In genomic region chr5:43312076-43312620, GRCh38 we compare ENCODE assay signal across 8 cellular contexts. TPM values are rescaled to one million over a fixed set of nuclear protein-coding genes. Genes with fewer than 3 reads are reported as not detected.
DNase-seq lines count a peak whose midpoint lies in the region; ATAC-seq and TF ChIP-seq lines count a peak whose summit lies in the region.

No MANE protein-coding gene starts in this region.

- H3K4me3 ChIP-seq in astrocyte of the spinal cord (ENCODE audit: low read depth, low read length) (peak overlapping the region; percentile 95), mesendoderm (ENCODE audit: low read length) (peak overlapping the region; percentile 98)

- peak overlapping the region; percentile 98 for H3K27ac Mint-ChIP-seq in stimulated activated naive CD8-positive, alpha-beta T cell treated with anti-CD3 and anti-CD28 coated beads, Interleukin-15, Interleukin-2, amounts not matched to agents 100 ng/mL and 50 ng/mL, for 24 hours

- no CpG with 5 or more reads among the region's 5 CpGs for WGBS in mesendoderm (ENCODE audit: extremely low coverage, insufficient coverage, low lambda C conversion rate)

- no peaks in the 10 kb centered on the region for H3K79me1 ChIP-seq in mesendoderm (ENCODE audit: low read length)

- in situ Hi-C loops in astrocyte of the spinal cord (cut with HindIII; ENCODE audit: low sequenced_read_pairs): no loop called here

- peak overlapping the region; percentile 99 for H3K56ac ChIP-seq in mesendoderm (ENCODE audit: low read length)

- H3K27me3 ChIP-seq in mesendoderm (ENCODE audit: insufficient read depth, low read length, poor library complexity): no peaks in the 10 kb centered on the region

- H2AK5ac ChIP-seq in mesendoderm (ENCODE audit: low read length): no peak overlapping the region

- H3K9me3 Mint-ChIP-seq in stimulated activated naive CD8-positive, alpha-beta T cell treated with anti-CD3 and anti-CD28 coated beads, Interleukin-15, Interleukin-2, amounts not matched to agents 100 ng/mL and 50 ng/mL, for 24 hours: peaks cover 8% of the 10 kb centered on the region

- no peak overlapping the region for H3K23ac ChIP-seq in mesendoderm (ENCODE audit: low read length)

- H3K9ac ChIP-seq in mesendoderm (ENCODE audit: low read length): peak overlapping the region; percentile 96

- DNase-seq in stimulated activated naive CD8-positive, alpha-beta T cell treated with anti-CD3 and anti-CD28 coated beads, Interleukin-15, Interleukin-2, amounts not matched to agents 100 U/mL and 50 U/mL, for 24 hours: no peak
- DNase-seq in astrocyte of the spinal cord (ENCODE audit: low read depth, low spot score) (no peak), mesendoderm (no peak), inferior parietal cortex (ENCODE audit: extremely low spot score) (no peak), left lobe of liver (ENCODE audit: low spot score) (no peak)
- no peak for DNase-seq in activated CD4-positive, alpha-beta T cell treated with anti-CD3 and anti-CD28 coated beads, Interleukin-2, amount 50 U/mL, for 4 hours

- H3K4ac ChIP-seq in mesendoderm (ENCODE audit: low read depth, low read length): no peak overlapping the region

- no peak overlapping the region for H4K8ac ChIP-seq in mesendoderm (ENCODE audit: low read depth, low read length)

- peaks cover 53% of the 10 kb centered on the region for H3K79me2 ChIP-seq in mesendoderm (ENCODE audit: control insufficient read depth, insufficient read depth, low read length)

- H3K36me3 ChIP-seq in mesendoderm (ENCODE audit: control insufficient read depth, insufficient read depth, low read length): peaks cover 2% of the 10 kb centered on the region

- no peak overlapping the region for H4K5ac ChIP-seq in mesendoderm (ENCODE audit: low read length)

- no peak for TF ChIP-seq CTCF in astrocyte of the spinal cord (IDR thresholded peaks at IDR 0.05; ENCODE audit: low read depth, low read length)

- H3K18ac ChIP-seq in mesendoderm (ENCODE audit: low read length): peak overlapping the region; percentile 93

- H3K4me1 ChIP-seq in mesendoderm (ENCODE audit: control insufficient read depth, low read depth, low read length): peaks cover 10% of the 10 kb centered on the region

- no peak overlapping the region for H2BK15ac ChIP-seq in mesendoderm (replicated peaks; ENCODE audit: low read depth)

- peaks cover 92% of the 10 kb centered on the region for H3K4me1 Mint-ChIP-seq in stimulated activated naive CD8-positive, alpha-beta T cell treated with anti-CD3 and anti-CD28 coated beads, Interleukin-15, Interleukin-2, amounts not matched to agents 100 ng/mL and 50 ng/mL, for 24 hours (ENCODE audit: low read depth)

- peak overlapping the region; percentile 8 for H3K27ac ChIP-seq in mesendoderm (ENCODE audit: low read depth, low read length)

- H3K4me3 Mint-ChIP-seq in stimulated activated naive CD8-positive, alpha-beta T cell treated with anti-CD3 and anti-CD28 coated beads, Interleukin-15, Interleukin-2, amounts not matched to agents 100 ng/mL and 50 ng/mL, for 24 hours: peak overlapping the region; percentile 96

- peak overlapping the region; percentile 91 for H3K4me2 ChIP-seq in mesendoderm (ENCODE audit: low read length)

- H2BK5ac ChIP-seq in mesendoderm (ENCODE audit: low read length): no peak overlapping the region

- H3K36me3 Mint-ChIP-seq in stimulated activated naive CD8-positive, alpha-beta T cell treated with anti-CD3 and anti-CD28 coated beads, Interleukin-15, Interleukin-2, amounts not matched to agents 100 ng/mL and 50 ng/mL, for 24 hours (ENCODE audit: low read depth): peaks cover 46% of the 10 kb centered on the region

- no peaks in the 10 kb centered on the region for H3K27me3 Mint-ChIP-seq in stimulated activated naive CD8-positive, alpha-beta T cell treated with anti-CD3 and anti-CD28 coated beads, Interleukin-15, Interleukin-2, amounts not matched to agents 100 ng/mL and 50 ng/mL, for 24 hours

- H2BK120ac ChIP-seq in mesendoderm (ENCODE audit: low read depth, low read length): no peak overlapping the region

- ATAC-seq in stimulated activated naive CD8-positive, alpha-beta T cell treated with anti-CD3 and anti-CD28 coated beads, Interleukin-15, Interleukin-2, amounts not matched to agents 100 U/mL and 50 U/mL, for 24 hours: no peak
- ATAC-seq in GM21526 (IDR thresholded peaks at IDR 0.05; ENCODE audit: low FRiP score, unreplicated experiment): no peak
- no peak for ATAC-seq in left lobe of liver

RNA-seq across cellular contexts. Expression of gene HMGCS1, which starts 1.1 kb away (rescaled TPM):
- 293 TPM for polyA plus RNA-seq in mesendoderm (2013, experiment 1 of 2)
- polyA plus RNA-seq in mesendoderm (2013, experiment 2 of 2): 302 TPM
- total RNA-seq in left lobe of liver: 42.8 TPM
